Comparison of ENCODE assay signal across 2 cellular contexts in the genomic region with DNA sequence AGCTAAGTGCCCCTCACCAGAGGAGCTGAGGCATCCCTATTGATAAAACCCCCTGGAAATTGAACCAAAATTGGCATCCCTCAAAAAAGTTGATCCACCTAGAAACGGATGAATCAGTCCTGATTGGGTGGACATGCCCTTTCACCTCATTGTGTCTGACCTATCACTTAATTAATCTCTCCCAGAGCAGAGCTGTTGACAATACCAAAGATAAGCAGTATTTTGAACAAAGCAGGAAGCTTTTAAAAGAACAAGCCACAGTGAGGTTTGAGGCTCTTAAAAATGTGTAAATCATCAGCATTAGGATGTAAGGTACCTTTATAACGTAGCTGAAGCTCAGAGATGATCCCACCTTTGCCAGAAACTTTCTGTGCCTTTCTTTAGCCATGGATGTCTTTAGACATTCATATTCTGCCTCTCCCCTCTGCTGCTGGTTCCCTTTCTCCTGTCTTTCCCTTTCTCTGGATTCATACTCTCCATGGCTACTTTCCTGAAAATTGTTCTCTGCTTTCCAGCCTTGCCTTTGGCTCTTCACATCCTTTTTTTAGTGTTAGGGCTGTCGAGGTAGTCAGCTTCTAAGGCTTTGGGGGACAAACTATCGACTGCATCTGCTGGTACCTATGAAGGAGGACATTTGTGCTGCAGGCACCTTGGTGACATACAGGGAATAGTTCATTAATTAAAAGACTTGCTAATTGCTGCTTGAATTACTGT.
TF ChIP-seq lines count a peak whose summit lies in the region.

No MANE protein-coding gene starts in this region.

TF ChIP-seq in HEK293, 187 proteins besides CTCF, POLR2A, EP300 and RAD21:
- TF ChIP-seq FEZF1 (tag by site-specific recombination; IDR thresholded peaks at IDR 0.05) (peak; percentile 72), OSR2 (tag by site-specific recombination; IDR thresholded peaks at IDR 0.05) (0 out of 2 replicates have a peak, but pooled peaks have one; percentile 13), ZNF214 (tag by site-specific recombination; IDR thresholded peaks at IDR 0.05; ENCODE audit: borderline replicate concordance) (no peak), PRDM1 (tag by site-specific recombination; IDR thresholded peaks at IDR 0.05) (peak; percentile 89)

TF ChIP-seq in K562, 482 proteins besides CTCF, POLR2A, EP300 and RAD21:
- TF ChIP-seq ZNF561 (CRISPR knock-in tag; conservative IDR thresholded peaks at IDR 0.05) (no peak), NR2C1 (IDR thresholded peaks at IDR 0.05) (no peak), NR2C1 (tag; IDR thresholded peaks at IDR 0.05) (peak; percentile 33; the same call in 1 of the 2 replicates)
